Comparison of ENCODE assay signal across 13 cellular contexts in genomic region chrX:83008415-83008814, GRCh38.
DNase-seq lines count a peak whose midpoint lies in the region; ATAC-seq, FAIRE-seq and TF ChIP-seq lines count a peak whose summit lies in the region.
"Had no signal": no experiment of that assay in that cellular context is flagged by ENCODE, and none has a peak within 500 bp of the region (broad histone marks: within the 10 kb centered on the region; RNA-seq: fewer than 3 reads in every experiment).

No MANE protein-coding gene starts in this region.

- DNase-seq in D721Med (ENCODE audit: insufficient read length, low spot score), result no peak
- DNase-seq in IMR-90, result no peak
- peak; percentile 14 for DNase-seq in adipocyte (ENCODE audit: low read depth)
- no peak for DNase-seq in kidney
- DNase-seq in cortex of kidney (lab: John Stamatoyannopoulos, UW), result no peak
- no peak for DNase-seq in effector CD8-positive, alpha-beta T cell (lab: John Stamatoyannopoulos, UW)
- DNase-seq in nucleus accumbens (lab: John Stamatoyannopoulos, UW), result no peak
- DNase-seq: activated gamma-delta T cell, mucosa of descending colon, NCI-H2171, stomach had no signal

- no peak for ATAC-seq in IMR-90 (ENCODE audit: low read depth)
- no peak for ATAC-seq in HG03520 (IDR thresholded peaks at IDR 0.05; ENCODE audit: unreplicated experiment)
- ATAC-seq: mucosa of descending colon had no signal

- H3K79me1 ChIP-seq in IMR-90 (ENCODE audit: low read depth in 1 of 2, low read length in 2 of 2), result no peaks in the 10 kb centered on the region

- peak; percentile 3 for TF ChIP-seq CTCF in D721Med (IDR thresholded peaks at IDR 0.05; ENCODE audit: insufficient read depth, missing control alignments)
- peak; percentile 38 for TF ChIP-seq CTCF in IMR-90 (conservative IDR thresholded peaks at IDR 0.05; ENCODE audit: low read depth, low read length)
- peak; percentile 20 for TF ChIP-seq CTCF in kidney (IDR thresholded peaks at IDR 0.05; ENCODE audit: borderline replicate concordance, extremely low read depth, insufficient read depth)

- H2AK5ac ChIP-seq in IMR-90 (ENCODE audit: low read depth, low read length), result no peak overlapping the region

- H2BK5ac ChIP-seq in IMR-90 (ENCODE audit: low read depth, low read length, poor library complexity, severe bottlenecking), result no peak overlapping the region

- H2BK120ac ChIP-seq in IMR-90 (ENCODE audit: low read depth, low read length), result no peak overlapping the region

- H3K9me3 ChIP-seq in IMR-90 (ENCODE audit: control insufficient read depth, insufficient read depth, low read length), result no peaks in the 10 kb centered on the region
- no peaks in the 10 kb centered on the region for H3K9me3 ChIP-seq in adipocyte (ENCODE audit: control insufficient read depth, low read length)
- no peaks in the 10 kb centered on the region for H3K9me3 ChIP-seq in kidney (ENCODE audit: control insufficient read depth in 1 of 2, low read length in 2 of 2)
- H3K9me3 ChIP-seq: esophagus muscularis mucosa, mucosa of descending colon had no signal

- intact Hi-C loops in IMR-90 (cut with micrococcal nuclease), result no loop called here
- intact Hi-C loops in kidney (cut with DNase I), result no loop called here

- FAIRE-seq in D721Med (lab: Jason Lieb, UNC), result peak; percentile 6
- FAIRE-seq in kidney (lab: Jason Lieb, UNC), result peak; percentile 63

- no peak for TF ChIP-seq RAD21 in IMR-90 (IDR thresholded peaks at IDR 0.05; ENCODE audit: low read length)

- CTCF ChIA-PET in IMR-90 (lab: Yijun Ruan, JAX), result no interaction called here

- H3K9me1 ChIP-seq in IMR-90 (ENCODE audit: insufficient read depth, low read length), result no peaks in the 10 kb centered on the region

- no CpG with 5 or more reads among the region's 6 CpGs for WGBS in IMR-90 (ENCODE audit: extremely low coverage in 2 of 2, insufficient read length in 1 of 2), 2 experiments

- no peak for TF ChIP-seq POLR2A in IMR-90 (IDR thresholded peaks at IDR 0.05; ENCODE audit: low read depth, low read length)

- H3K4me3 ChIP-seq in IMR-90 (ENCODE audit: insufficient read depth, low read depth, low read length), result no peak overlapping the region
- H3K4me3 ChIP-seq in adipocyte (ENCODE audit: low read length), result no peak overlapping the region
- no peak overlapping the region for H3K4me3 ChIP-seq in kidney (ENCODE audit: low read length in 2 of 2)
- H3K4me3 ChIP-seq: esophagus muscularis mucosa, mucosa of descending colon, stomach had no signal

- no peaks in the 10 kb centered on the region for H4K20me1 ChIP-seq in IMR-90 (ENCODE audit: insufficient read depth, low read length)

- dilution Hi-C loops in IMR-90 (cut with HindIII; ENCODE audit: low sequenced_read_pairs, unreplicated experiment), result no loop called here

- H3K36me3 ChIP-seq in IMR-90 (ENCODE audit: control insufficient read depth, insufficient read depth, low read length) (no peaks in the 10 kb centered on the region), adipocyte (ENCODE audit: control insufficient read depth, insufficient read depth, low read length, severe bottlenecking) (no peaks in the 10 kb centered on the region), kidney (ENCODE audit: control insufficient read depth in 1 of 2, insufficient read depth in 2 of 2, low read length in 2 of 2) (no peaks in the 10 kb centered on the region)
- H3K36me3 ChIP-seq: esophagus muscularis mucosa, stomach had no signal

- H3K9ac ChIP-seq in IMR-90 (ENCODE audit: low read depth, low read length) (no peak overlapping the region), adipocyte (ENCODE audit: low read length) (no peak overlapping the region), kidney (ENCODE audit: low read length in 2 of 2) (no peak overlapping the region)

- H3K27me3 ChIP-seq in IMR-90 (ENCODE audit: control insufficient read depth, insufficient read depth, low read length), result no peaks in the 10 kb centered on the region
- peaks cover 3% of the 10 kb centered on the region for H3K27me3 ChIP-seq in adipocyte (replicated peaks; ENCODE audit: control insufficient read depth, insufficient read depth, low read length)
- H3K27me3 ChIP-seq: esophagus muscularis mucosa, stomach had no signal

- H2AFZ ChIP-seq in IMR-90 (replicated peaks; ENCODE audit: low read length, poor library complexity), result no peak overlapping the region

- H3K27ac ChIP-seq in IMR-90 (ENCODE audit: insufficient read depth, low read length) (no peak overlapping the region), kidney (ENCODE audit: low read depth in 2 of 2, low read length in 2 of 2) (no peak overlapping the region)
- H3K27ac ChIP-seq: esophagus muscularis mucosa, stomach had no signal

- H4K91ac ChIP-seq in IMR-90 (ENCODE audit: insufficient read depth, low read depth, low read length), result no peak overlapping the region

- no peaks in the 10 kb centered on the region for H3K4me1 ChIP-seq in IMR-90 (ENCODE audit: control insufficient read depth, insufficient read depth, low read length)
- H3K4me1 ChIP-seq in adipocyte (ENCODE audit: control insufficient read depth, insufficient read depth, low read length), result no peaks in the 10 kb centered on the region
- no peaks in the 10 kb centered on the region for H3K4me1 ChIP-seq in kidney (ENCODE audit: control insufficient read depth in 1 of 2, insufficient read depth in 1 of 2, low read depth in 1 of 2, low read length in 2 of 2)
- H3K4me1 ChIP-seq: esophagus muscularis mucosa, stomach had no signal

- H4K8ac ChIP-seq in IMR-90 (ENCODE audit: low read depth in 2 of 2, low read length in 2 of 2), result no peak overlapping the region

- in situ Hi-C loops in IMR-90 (cut with MboI; ENCODE audit: low sequenced_read_pairs), result no loop called here

- no TSS peak for BruUV-seq in IMR-90 (replicated peaks; lab: Mats Ljungman, UMichigan)

- no peak overlapping the region for H3K56ac ChIP-seq in IMR-90 (ENCODE audit: extremely low read depth, insufficient read depth, low read length)

- POLR2A ChIA-PET in IMR-90 (lab: Charles Lee; ENCODE audit: unreplicated experiment), result no interaction called here

- H2BK20ac ChIP-seq in IMR-90 (ENCODE audit: low read depth, low read length), result no peak overlapping the region

- no peak overlapping the region for H3K23ac ChIP-seq in IMR-90 (ENCODE audit: low read depth, low read length)

- no peak overlapping the region for H4K5ac ChIP-seq in IMR-90 (ENCODE audit: low read depth, low read length)

- no peak overlapping the region for H2BK15ac ChIP-seq in IMR-90 (ENCODE audit: low read depth, low read length)

- H3K18ac ChIP-seq in IMR-90 (ENCODE audit: low read depth, low read length), result no peak overlapping the region

- no peak overlapping the region for H3K4ac ChIP-seq in IMR-90 (ENCODE audit: low read depth, low read length)

- H3K14ac ChIP-seq in IMR-90 (replicated peaks; ENCODE audit: low read depth, low read length), result no peak overlapping the region

- no peak overlapping the region for H2AK9ac ChIP-seq in IMR-90 (replicated peaks; ENCODE audit: low read depth, low read length, poor library complexity)

- H3K4me2 ChIP-seq in IMR-90 (ENCODE audit: low read depth, low read length), result no peak overlapping the region

TF ChIP-seq in IMR-90, 13 proteins besides CTCF, POLR2A, EP300 and RAD21:
- TF ChIP-seq RCOR1 (IDR thresholded peaks at IDR 0.05; ENCODE audit: insufficient replicate concordance, low read length), result no peak
- TF ChIP-seq CEBPB (IDR thresholded peaks at IDR 0.05; ENCODE audit: low read depth, low read length), result no peak
- no peak for TF ChIP-seq RFX5 (IDR thresholded peaks at IDR 0.05; ENCODE audit: low read depth, low read length)
- TF ChIP-seq MAZ (IDR thresholded peaks at IDR 0.05; ENCODE audit: borderline replicate concordance, low read depth, low read length), result no peak
- no peak for TF ChIP-seq BHLHE40 (IDR thresholded peaks at IDR 0.05; ENCODE audit: low read depth, low read length)
- TF ChIP-seq NFE2L2 (IDR thresholded peaks at IDR 0.05; ENCODE audit: low read depth, low read length), result no peak
- no peak for TF ChIP-seq FOS (IDR thresholded peaks at IDR 0.05; ENCODE audit: low read depth, low read length)
- TF ChIP-seq CHD1 (IDR thresholded peaks at IDR 0.05; ENCODE audit: low read depth, low read length), result no peak
- TF ChIP-seq MAFK (IDR thresholded peaks at IDR 0.05; ENCODE audit: low read depth, low read length), result no peak
- no peak for TF ChIP-seq USF2 (IDR thresholded peaks at IDR 0.05; ENCODE audit: low read depth, low read length)
- TF ChIP-seq, protein P1, sequence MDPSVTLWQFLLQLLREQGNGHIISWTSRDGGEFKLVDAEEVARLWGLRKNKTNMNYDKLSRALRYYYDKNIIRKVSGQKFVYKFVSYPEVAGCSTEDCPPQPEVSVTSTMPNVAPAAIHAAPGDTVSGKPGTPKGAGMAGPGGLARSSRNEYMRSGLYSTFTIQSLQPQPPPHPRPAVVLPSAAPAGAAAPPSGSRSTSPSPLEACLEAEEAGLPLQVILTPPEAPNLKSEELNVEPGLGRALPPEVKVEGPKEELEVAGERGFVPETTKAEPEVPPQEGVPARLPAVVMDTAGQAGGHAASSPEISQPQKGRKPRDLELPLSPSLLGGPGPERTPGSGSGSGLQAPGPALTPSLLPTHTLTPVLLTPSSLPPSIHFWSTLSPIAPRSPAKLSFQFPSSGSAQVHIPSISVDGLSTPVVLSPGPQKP (IDR thresholded peaks at IDR 0.05; ENCODE audit: borderline replicate concordance, low read depth, low read length), result no peak
- no peak for TF ChIP-seq SMC3 (IDR thresholded peaks at IDR 0.05; ENCODE audit: low read depth, low read length)
- TF ChIP-seq MXI1 (IDR thresholded peaks at IDR 0.05; ENCODE audit: borderline replicate concordance, low read depth, low read length), result no peak
TF ChIP-seq in IMR-90: peak in this region for 0.
